In the genomic region with DNA sequence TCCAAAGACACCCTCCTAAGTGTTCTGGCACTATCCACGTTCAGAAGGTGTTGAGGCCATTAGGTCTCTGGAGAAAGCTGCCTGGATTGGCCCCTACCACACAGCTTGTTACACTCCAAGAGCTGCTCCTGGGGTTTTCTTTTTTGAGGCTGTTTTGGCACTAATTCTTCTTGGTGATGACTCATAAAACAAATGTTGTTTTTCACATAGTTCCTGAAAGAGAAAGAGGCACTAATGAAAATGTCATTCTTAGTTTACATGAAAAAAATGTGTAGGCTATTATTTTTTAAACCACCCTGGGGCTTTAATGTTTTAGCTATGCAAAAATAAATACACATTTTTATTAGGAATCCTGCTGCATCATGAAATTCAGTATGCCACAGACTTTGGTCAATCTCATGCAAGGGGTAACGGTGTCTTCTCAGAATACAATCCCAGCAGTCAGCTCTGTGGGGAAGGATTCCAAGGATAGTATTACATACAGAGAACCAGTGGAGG, we compare ENCODE assay signal across 13 cellular contexts. TPM values are rescaled to one million over a fixed set of nuclear protein-coding genes. Genes with fewer than 3 reads are reported as not detected.
DNase-seq lines count a peak whose midpoint lies in the region; ATAC-seq, FAIRE-seq and TF ChIP-seq lines count a peak whose summit lies in the region.
"Had no signal": no experiment of that assay in that cellular context is flagged by ENCODE, and none has a peak within 500 bp of the region (broad histone marks: within the 10 kb centered on the region; RNA-seq: fewer than 3 reads in every experiment).

No MANE protein-coding gene starts in this region.

- ATAC-seq in HG03571 (IDR thresholded peaks at IDR 0.05; ENCODE audit: unreplicated experiment): no peak

- no peak overlapping the region for H2AFZ ChIP-seq in astrocyte (ENCODE audit: low read depth, low read length)

- no peaks in the 10 kb centered on the region for H3K79me2 ChIP-seq in astrocyte (ENCODE audit: insufficient read depth, low read length)

- CTCF ChIA-PET in HEK293 (lab: Yijun Ruan, JAX): interaction anchor here (1.0 to 4.3 kb wide), 9 partner anchors 9 to 105 kb away, joined by 3 to 26 read pairs (median 5); a partner anchor contains a TSS

- H3K27ac ChIP-seq in HEK293 (ENCODE audit: extremely low read depth, low read depth, low read length) (no peak overlapping the region), astrocyte (ENCODE audit: low read depth, low read length) (peak overlapping the region; percentile 54)
- H3K27ac ChIP-seq: suprapubic skin had no signal

- H3K4me1 ChIP-seq in HEK293 (ENCODE audit: control insufficient read depth, insufficient read depth, low read length): peaks cover 12% of the 10 kb centered on the region
- peaks cover 28% of the 10 kb centered on the region for H3K4me1 ChIP-seq in astrocyte (ENCODE audit: insufficient read depth, low read length)

- H3K4me3 Mint-ChIP-seq in astrocyte (ENCODE audit: unreplicated experiment) (no peak overlapping the region), osteocyte (ENCODE audit: unreplicated experiment) (no peak overlapping the region)
- H3K4me3 Mint-ChIP-seq: dendritic cell treated with granulocyte-macrophage colony-stimulating factor and Interleukin-4, amounts not matched to agents 40 ng/mL and 50 ng/mL, for 4 days had no signal

- H3K36me3 Mint-ChIP-seq in astrocyte (ENCODE audit: low read depth, unreplicated experiment) (no peaks in the 10 kb centered on the region), osteocyte (ENCODE audit: unreplicated experiment) (peaks cover 32% of the 10 kb centered on the region)

- peaks cover 4% of the 10 kb centered on the region for H3K4me1 Mint-ChIP-seq in astrocyte (ENCODE audit: low read depth, unreplicated experiment)
- H3K4me1 Mint-ChIP-seq in osteocyte (ENCODE audit: unreplicated experiment): peaks cover 18% of the 10 kb centered on the region

- H3K27me3 Mint-ChIP-seq in astrocyte (ENCODE audit: low read depth, unreplicated experiment) (no peaks in the 10 kb centered on the region), osteocyte (ENCODE audit: unreplicated experiment) (no peaks in the 10 kb centered on the region)
- H3K27me3 Mint-ChIP-seq: dendritic cell treated with granulocyte-macrophage colony-stimulating factor and Interleukin-4, amounts not matched to agents 40 ng/mL and 50 ng/mL, for 4 days had no signal

- no peaks in the 10 kb centered on the region for H3K9me3 ChIP-seq in HEK293 (ENCODE audit: control insufficient read depth, insufficient read depth, low read depth, low read length)
- no peaks in the 10 kb centered on the region for H3K9me3 ChIP-seq in astrocyte (ENCODE audit: insufficient read depth, low read depth, low read length)
- H3K9me3 ChIP-seq: suprapubic skin had no signal

- DNase-seq in AG08395 (ENCODE audit: low spot score) (peak; percentile 64), astrocyte (ENCODE audit: low read depth) (peak; percentile 79), kidney tubule cell (ENCODE audit: low spot score) (peak; percentile 45), NOMO-1 (lab: John Stamatoyannopoulos, UW; ENCODE audit: unreplicated experiment in 2 of 2) (no peak), osteocyte (ENCODE audit: extremely low spot score, unreplicated experiment) (no peak), posterior vena cava (ENCODE audit: low spot score) (no peak)
- DNase-seq: islet precursor cell, NCI-H1417 treated with DMSO at 0.1 percent for 48 hours, SHP77 treated with DMSO at 0.1 percent for 48 hours had no signal

- H3K36me3 ChIP-seq in HEK293 (ENCODE audit: control insufficient read depth in 2 of 2, insufficient read depth in 1 of 2, low read length in 2 of 2) (peaks cover 7 to 19% of the 10 kb centered on the region in 2 experiments; a peak in 2 of 3 replicates), astrocyte (ENCODE audit: insufficient read depth, low read length) (peaks cover 10% of the 10 kb centered on the region)

- H3K4me3 ChIP-seq in HEK293 (ENCODE audit: low read depth, low read length) (no peak overlapping the region), astrocyte (ENCODE audit: insufficient read depth, low read depth, low read length) (no peak overlapping the region)
- H3K4me3 ChIP-seq: suprapubic skin had no signal

- intact Hi-C loops in posterior vena cava (cut with DNase I): no loop called here

- H3K9ac ChIP-seq in astrocyte (ENCODE audit: low read length): no peak overlapping the region

- H3K9me3 Mint-ChIP-seq in astrocyte (ENCODE audit: unreplicated experiment): no peaks in the 10 kb centered on the region
- no peaks in the 10 kb centered on the region for H3K9me3 Mint-ChIP-seq in osteocyte (ENCODE audit: unreplicated experiment)
- H3K9me3 Mint-ChIP-seq: dendritic cell treated with granulocyte-macrophage colony-stimulating factor and Interleukin-4, amounts not matched to agents 40 ng/mL and 50 ng/mL, for 4 days had no signal

- POLR2A ChIA-PET in HEK293 (lab: Yijun Ruan, JAX): interaction anchor here (0.9 kb wide), 1 partner anchor 72 kb away, joined by 3 read pairs; no protein-coding TSS in a partner anchor

- no peaks in the 10 kb centered on the region for H4K20me1 ChIP-seq in astrocyte (ENCODE audit: insufficient read depth, low read length)

- H3K27ac Mint-ChIP-seq in astrocyte (ENCODE audit: unreplicated experiment) (no peak overlapping the region), osteocyte (ENCODE audit: unreplicated experiment) (no peak overlapping the region)
- H3K27ac Mint-ChIP-seq: dendritic cell treated with granulocyte-macrophage colony-stimulating factor and Interleukin-4, amounts not matched to agents 40 ng/mL and 50 ng/mL, for 4 days had no signal

- TF ChIP-seq CTCF in HEK293 (tag by site-specific recombination; IDR thresholded peaks at IDR 0.05) (no peak), astrocyte (IDR thresholded peaks at IDR 0.05; ENCODE audit: insufficient read depth, low read depth, low read length) (no peak), osteocyte (IDR thresholded peaks at IDR 0.05) (no peak)

- H3K27me3 ChIP-seq in astrocyte (ENCODE audit: insufficient read depth, low read length): no peaks in the 10 kb centered on the region
- H3K27me3 ChIP-seq: suprapubic skin had no signal

- no peak for FAIRE-seq in astrocyte (lab: Jason Lieb, UNC)

- peak overlapping the region; percentile 46 for H3K4me2 ChIP-seq in astrocyte (ENCODE audit: low read length)

TF ChIP-seq in HEK293, 187 proteins besides CTCF, POLR2A, EP300 and RAD21 (continues in another document):
- TF ChIP-seq, protein P1, sequence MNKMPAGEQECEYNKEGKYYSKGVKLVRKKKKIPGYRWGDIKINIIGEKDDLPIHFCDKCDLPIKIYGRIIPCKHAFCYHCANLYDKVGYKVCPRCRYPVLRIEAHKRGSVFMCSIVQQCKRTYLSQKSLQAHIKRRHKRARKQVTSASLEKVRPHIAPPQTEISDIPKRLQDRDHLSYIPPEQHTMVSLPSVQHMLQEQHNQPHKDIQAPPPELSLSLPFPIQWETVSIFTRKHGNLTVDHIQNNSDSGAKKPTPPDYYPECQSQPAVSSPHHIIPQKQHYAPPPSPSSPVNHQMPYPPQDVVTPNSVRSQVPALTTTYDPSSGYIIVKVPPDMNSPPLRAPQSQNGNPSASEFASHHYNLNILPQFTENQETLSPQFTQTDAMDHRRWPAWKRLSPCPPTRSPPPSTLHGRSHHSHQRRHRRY (tag by site-specific recombination; IDR thresholded peaks at IDR 0.05): no peak
- no peak for TF ChIP-seq ZNF16 (tag by site-specific recombination; IDR thresholded peaks at IDR 0.05; ENCODE audit: low read depth)
- TF ChIP-seq ZNF157 (tag by site-specific recombination; IDR thresholded peaks at IDR 0.05): no peak
- peak; percentile 38; the same call in 1 of the 2 replicates for TF ChIP-seq FEZF1 (tag by site-specific recombination; IDR thresholded peaks at IDR 0.05)
- no peak for TF ChIP-seq ZNF404 (tag by site-specific recombination; IDR thresholded peaks at IDR 0.05)
- TF ChIP-seq, protein P2, sequence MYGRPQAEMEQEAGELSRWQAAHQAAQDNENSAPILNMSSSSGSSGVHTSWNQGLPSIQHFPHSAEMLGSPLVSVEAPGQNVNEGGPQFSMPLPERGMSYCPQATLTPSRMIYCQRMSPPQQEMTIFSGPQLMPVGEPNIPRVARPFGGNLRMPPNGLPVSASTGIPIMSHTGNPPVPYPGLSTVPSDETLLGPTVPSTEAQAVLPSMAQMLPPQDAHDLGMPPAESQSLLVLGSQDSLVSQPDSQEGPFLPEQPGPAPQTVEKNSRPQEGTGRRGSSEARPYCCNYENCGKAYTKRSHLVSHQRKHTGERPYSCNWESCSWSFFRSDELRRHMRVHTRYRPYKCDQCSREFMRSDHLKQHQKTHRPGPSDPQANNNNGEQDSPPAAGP (tag by site-specific recombination; IDR thresholded peaks at IDR 0.05): no peak
- TF ChIP-seq HOXD13 (CRISPR knock-in tag; IDR thresholded peaks at IDR 0.05; ENCODE audit: borderline replicate concordance): no peak
- TF ChIP-seq ZFP69B (tag by site-specific recombination; IDR thresholded peaks at IDR 0.05): no peak
- TF ChIP-seq ZNF555 (tag by site-specific recombination; conservative IDR thresholded peaks at IDR 0.05): no peak
- TF ChIP-seq ZNF24 (tag by site-specific recombination; IDR thresholded peaks at IDR 0.05): 0 out of 2 replicates have a peak, but pooled peaks have one; percentile 40
- TF ChIP-seq KLF16 (tag by site-specific recombination; IDR thresholded peaks at IDR 0.05): no peak
- TF ChIP-seq, protein P3, sequence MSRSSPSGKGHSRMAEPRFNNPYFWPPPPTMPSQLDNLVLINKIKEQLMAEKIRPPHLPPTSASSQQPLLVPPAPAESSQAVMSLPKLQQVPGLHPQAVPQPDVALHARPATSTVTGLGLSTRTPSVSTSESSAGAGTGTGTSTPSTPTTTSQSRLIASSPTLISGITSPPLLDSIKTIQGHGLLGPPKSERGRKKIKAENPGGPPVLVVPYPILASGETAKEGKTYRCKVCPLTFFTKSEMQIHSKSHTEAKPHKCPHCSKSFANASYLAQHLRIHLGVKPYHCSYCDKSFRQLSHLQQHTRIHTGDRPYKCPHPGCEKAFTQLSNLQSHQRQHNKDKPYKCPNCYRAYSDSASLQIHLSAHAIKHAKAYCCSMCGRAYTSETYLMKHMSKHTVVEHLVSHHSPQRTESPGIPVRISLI (tag by site-specific recombination; IDR thresholded peaks at IDR 0.05): peak; percentile 91
- no peak for TF ChIP-seq BCL11A (tag by site-specific recombination; IDR thresholded peaks at IDR 0.05; ENCODE audit: low read depth)
- TF ChIP-seq ZNF366 (tag by site-specific recombination; conservative IDR thresholded peaks at IDR 0.05): no peak
- 0 out of 2 replicates have a peak, but pooled peaks have one; percentile 37 for TF ChIP-seq ZNF2 (tag by site-specific recombination; IDR thresholded peaks at IDR 0.05)
- TF ChIP-seq ZNF514 (tag by site-specific recombination; IDR thresholded peaks at IDR 0.05): no peak
- TF ChIP-seq KLF8 (tag by site-specific recombination; IDR thresholded peaks at IDR 0.05): peak; percentile 43; the same call in 1 of the 2 replicates

RNA-seq across cellular contexts. Expression of a gene that starts 38.1 kb away (rescaled TPM):
- total RNA-seq in astrocyte: 53.4 and 54.0 TPM in 2 replicates
- 29.7 and 35.0 TPM in 2 replicates for total RNA-seq in osteocyte
- 10 to 100 TPM; 16.3 to 19.6 TPM for total RNA-seq in posterior vena cava

Comparison
In these comparisons a context has a peak if more than half of its experiments do, and no peak if none do; other contexts are left out.
1. DNase-seq: peak in AG08395 (single experiment), astrocyte (single experiment) and kidney tubule cell (single experiment); none in NOMO-1 (0 of 2), osteocyte (single experiment) and posterior vena cava (single experiment).